14 cellular contexts compared by ENCODE assay signal in the genomic region with DNA sequence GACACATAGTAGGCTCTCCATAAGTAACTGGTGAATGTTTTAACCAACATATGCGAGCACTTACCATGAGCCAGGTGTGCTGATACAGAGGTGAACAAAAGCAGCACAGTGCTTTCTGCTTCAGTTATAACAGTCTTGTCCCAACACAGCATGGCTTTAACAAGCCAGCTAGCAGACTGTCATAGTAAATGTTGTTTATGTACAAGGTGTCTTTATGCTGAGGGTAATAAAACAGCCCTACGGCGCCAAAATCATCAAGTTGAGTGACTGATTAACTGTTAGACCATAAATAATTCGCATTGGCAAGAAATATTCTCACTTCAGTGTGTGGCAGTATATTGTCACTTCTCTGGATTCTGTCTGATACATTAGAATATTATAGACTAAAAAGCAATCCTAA.
DNase-seq lines count a peak whose midpoint lies in the region; ATAC-seq and TF ChIP-seq lines count a peak whose summit lies in the region.
"Had no signal": no experiment of that assay in that cellular context is flagged by ENCODE, and none has a peak within 500 bp of the region (broad histone marks: within the 10 kb centered on the region; RNA-seq: fewer than 3 reads in every experiment).

No MANE protein-coding gene starts in this region.

- ATAC-seq in left colon = peak; percentile 87
- no peak for ATAC-seq in activated naive CD4-positive, alpha-beta T cell treated with anti-CD3 and anti-CD28 coated beads, Interleukin-2, amount 50 U/mL, for 72 hours
- ATAC-seq: CD8-positive, alpha-beta T cell had no signal

- DNase-seq in NCI-H345 (lab: John Stamatoyannopoulos, UW) (peak; percentile 21), left colon (no peak), prostate gland (ENCODE audit: low spot score) (no peak), NCI-H524 treated with DMSO at 0.1 percent for 48 hours (lab: John Stamatoyannopoulos, UW) (no peak), amygdala (lab: John Stamatoyannopoulos, UW) (no peak)
- DNase-seq in activated naive CD4-positive, alpha-beta T cell treated with anti-CD3 and anti-CD28 coated beads, Interleukin-2, amount 50 U/mL, for 72 hours (ENCODE audit: low spot score in 2 of 2) = no peak
- DNase-seq: C1 segment of cervical spinal cord; Caco-2; CD8-positive, alpha-beta T cell; DMS153; DND-41; GOT3 had no signal

- H3F3A ChIP-seq in neural cell (ENCODE audit: insufficient read depth, low read length, poor library complexity, severe bottlenecking) = no peaks in the 10 kb centered on the region

- H3K9ac ChIP-seq in neural cell (ENCODE audit: low read length) = no peak overlapping the region

- TF ChIP-seq RAD21 in neural cell (conservative IDR thresholded peaks at IDR 0.05) = no peak

- no peaks in the 10 kb centered on the region for H3K9me2 ChIP-seq in neural cell (ENCODE audit: insufficient read depth, low read length)

- H3K27me3 ChIP-seq in neural cell (ENCODE audit: insufficient read depth, low read depth, low read length) (no peaks in the 10 kb centered on the region), prostate gland (replicated peaks; ENCODE audit: insufficient read depth) (no peaks in the 10 kb centered on the region)

- H3K4me3 ChIP-seq in neural cell (ENCODE audit: low read length) (no peak overlapping the region), prostate gland (no peak overlapping the region)
- H3K4me3 ChIP-seq: HAP-1 had no signal

- intact Hi-C loops in left colon (cut with DNase I, micrococcal nuclease) (no loop called here), prostate gland (cut with DNase I) (no loop called here)

- no peak overlapping the region for H3K4me2 ChIP-seq in neural cell (ENCODE audit: low read length)

- 27% methylated on average over 4 of the region's 4 CpGs for WGBS in prostate gland

- no peaks in the 10 kb centered on the region for H3K79me2 ChIP-seq in neural cell (replicated peaks; ENCODE audit: insufficient read depth, low read length)

- TF ChIP-seq POLR2A in prostate gland (IDR thresholded peaks at IDR 0.05) = no peak

- H3K36me3 ChIP-seq in neural cell (ENCODE audit: insufficient read depth, low read length) = no peaks in the 10 kb centered on the region
- no peaks in the 10 kb centered on the region for H3K36me3 ChIP-seq in prostate gland
- H3K36me3 ChIP-seq: HAP-1 had no signal

- no peak overlapping the region for H3K27ac Mint-ChIP-seq in activated naive CD4-positive, alpha-beta T cell treated with anti-CD3 and anti-CD28 coated beads, Interleukin-2, amount 50 U/mL, for 72 hours
- H3K27ac Mint-ChIP-seq: CD8-positive, alpha-beta T cell had no signal

- H4K20me1 ChIP-seq in neural cell (ENCODE audit: insufficient read depth) = no peaks in the 10 kb centered on the region

- peak; percentile 85 for TF ChIP-seq EP300 in neural cell (conservative IDR thresholded peaks at IDR 0.05; ENCODE audit: poor library complexity, severe bottlenecking)

- no peak for TF ChIP-seq CTCF in neural cell (IDR thresholded peaks at IDR 0.05; ENCODE audit: poor library complexity, severe bottlenecking)
- no peak for TF ChIP-seq CTCF in prostate gland (IDR thresholded peaks at IDR 0.05)

- H3K9me3 ChIP-seq in neural cell (ENCODE audit: low read length) (peaks cover 3% of the 10 kb centered on the region), prostate gland (no peaks in the 10 kb centered on the region)
- H3K9me3 ChIP-seq: Caco-2, HAP-1 had no signal

- no peaks in the 10 kb centered on the region for H3K4me1 ChIP-seq in prostate gland (replicated peaks)
- H3K4me1 ChIP-seq: Caco-2, HAP-1 had no signal

- H2AFZ ChIP-seq in neural cell (ENCODE audit: low read depth, low read length) = no peak overlapping the region

- H3K36me3 Mint-ChIP-seq in activated naive CD4-positive, alpha-beta T cell treated with anti-CD3 and anti-CD28 coated beads, Interleukin-2, amount 50 U/mL, for 72 hours = no peaks in the 10 kb centered on the region
- H3K36me3 Mint-ChIP-seq: CD8-positive, alpha-beta T cell had no signal

- no peaks in the 10 kb centered on the region for H3K9me3 Mint-ChIP-seq in activated naive CD4-positive, alpha-beta T cell treated with anti-CD3 and anti-CD28 coated beads, Interleukin-2, amount 50 U/mL, for 72 hours

- H3K27ac ChIP-seq in neural cell (ENCODE audit: low read length) (no peak overlapping the region), prostate gland (no peak overlapping the region)

TF ChIP-seq in neural cell, 6 proteins besides CTCF, POLR2A, EP300 and RAD21:
- TF ChIP-seq EZH2 (IDR thresholded peaks at IDR 0.05; ENCODE audit: borderline replicate concordance, insufficient read depth, low read length, poor library complexity, severe bottlenecking) = no peak
- TF ChIP-seq SMC3 (conservative IDR thresholded peaks at IDR 0.05; ENCODE audit: poor library complexity) = no peak
- TF ChIP-seq, protein P1, sequence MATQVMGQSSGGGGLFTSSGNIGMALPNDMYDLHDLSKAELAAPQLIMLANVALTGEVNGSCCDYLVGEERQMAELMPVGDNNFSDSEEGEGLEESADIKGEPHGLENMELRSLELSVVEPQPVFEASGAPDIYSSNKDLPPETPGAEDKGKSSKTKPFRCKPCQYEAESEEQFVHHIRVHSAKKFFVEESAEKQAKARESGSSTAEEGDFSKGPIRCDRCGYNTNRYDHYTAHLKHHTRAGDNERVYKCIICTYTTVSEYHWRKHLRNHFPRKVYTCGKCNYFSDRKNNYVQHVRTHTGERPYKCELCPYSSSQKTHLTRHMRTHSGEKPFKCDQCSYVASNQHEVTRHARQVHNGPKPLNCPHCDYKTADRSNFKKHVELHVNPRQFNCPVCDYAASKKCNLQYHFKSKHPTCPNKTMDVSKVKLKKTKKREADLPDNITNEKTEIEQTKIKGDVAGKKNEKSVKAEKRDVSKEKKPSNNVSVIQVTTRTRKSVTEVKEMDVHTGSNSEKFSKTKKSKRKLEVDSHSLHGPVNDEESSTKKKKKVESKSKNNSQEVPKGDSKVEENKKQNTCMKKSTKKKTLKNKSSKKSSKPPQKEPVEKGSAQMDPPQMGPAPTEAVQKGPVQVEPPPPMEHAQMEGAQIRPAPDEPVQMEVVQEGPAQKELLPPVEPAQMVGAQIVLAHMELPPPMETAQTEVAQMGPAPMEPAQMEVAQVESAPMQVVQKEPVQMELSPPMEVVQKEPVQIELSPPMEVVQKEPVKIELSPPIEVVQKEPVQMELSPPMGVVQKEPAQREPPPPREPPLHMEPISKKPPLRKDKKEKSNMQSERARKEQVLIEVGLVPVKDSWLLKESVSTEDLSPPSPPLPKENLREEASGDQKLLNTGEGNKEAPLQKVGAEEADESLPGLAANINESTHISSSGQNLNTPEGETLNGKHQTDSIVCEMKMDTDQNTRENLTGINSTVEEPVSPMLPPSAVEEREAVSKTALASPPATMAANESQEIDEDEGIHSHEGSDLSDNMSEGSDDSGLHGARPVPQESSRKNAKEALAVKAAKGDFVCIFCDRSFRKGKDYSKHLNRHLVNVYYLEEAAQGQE (IDR thresholded peaks at IDR 0.05; ENCODE audit: borderline replicate concordance) = no peak
- TF ChIP-seq POLR2AphosphoS5 (IDR thresholded peaks at IDR 0.05) = peak; percentile 92
